21 cellular contexts compared by ENCODE assay signal in genomic region chr11:61499816-61500491, GRCh38. TPM values are rescaled to one million over a fixed set of nuclear protein-coding genes. Genes with fewer than 3 reads are reported as not detected.
"Had no signal": no experiment of that assay in that cellular context is flagged by ENCODE, and none has a peak within 500 bp of the region (broad histone marks: within the 10 kb centered on the region; RNA-seq: fewer than 3 reads in every experiment).

No MANE protein-coding gene starts in this region.

- H3K4me1 Mint-ChIP-seq: activated B cell treated with CpG ODN at 0.5 μM for 24 hours, mesothelial cell of epicardium, T-helper 17 cell had no signal

- H3K27ac Mint-ChIP-seq: activated B cell treated with CpG ODN at 0.5 μM for 24 hours; activated CD8-positive, alpha-beta T cell treated with anti-CD3 and anti-CD28 coated beads for 36 hours; activated naive CD4-positive, alpha-beta T cell treated with anti-CD3 and anti-CD28 coated beads for 36 hours; mesothelial cell of epicardium; natural killer cell treated with Interleukin-12 subunit alpha and Interleukin-12 subunit beta and Interleukin-15 and Interleukin-18, amount 100 ng/mL, for 72 hours; T-helper 17 cell had no signal

- DNase-seq: activated B cell treated with CpG ODN at 0.5 μM for 24 hours; activated CD4-positive, alpha-beta T cell treated with anti-CD3 and anti-CD28 coated beads for 48 hours; activated CD8-positive, alpha-beta T cell treated with anti-CD3 and anti-CD28 coated beads for 36 hours; activated naive CD4-positive, alpha-beta T cell treated with anti-CD3 and anti-CD28 coated beads for 36 hours; activated T-cell treated with anti-CD3 and anti-CD28 coated beads, Interleukin-2, amount 50 U/mL, for 4 hours; body of pancreas; caudate nucleus; colonic mucosa; foreskin melanocyte; heart left ventricle; left lung; occipital lobe; retina; stimulated activated naive CD4-positive, alpha-beta T cell treated with Interleukin-2 at 50 U/mL for 16 hours; T-helper 17 cell; thyroid gland had no signal

- H3K4me3 ChIP-seq: body of pancreas, colonic mucosa, heart left ventricle, left lung, thyroid gland had no signal

- ATAC-seq: activated CD8-positive, alpha-beta T cell treated with anti-CD3 and anti-CD28 coated beads for 36 hours; activated T-cell treated with anti-CD3 and anti-CD28 coated beads, Interleukin-2, amount 50 U/mL, for 4 hours; body of pancreas; heart left ventricle; left lung; natural killer cell treated with Interleukin-12 subunit alpha and Interleukin-12 subunit beta and Interleukin-15 and Interleukin-18, amount 100 ng/mL, for 72 hours; T-helper 17 cell had no signal

- H3K27ac ChIP-seq: body of pancreas, colonic mucosa, heart left ventricle, left lung, thyroid gland had no signal

- H3K9me3 Mint-ChIP-seq: activated B cell treated with CpG ODN at 0.5 μM for 24 hours; activated CD8-positive, alpha-beta T cell treated with anti-CD3 and anti-CD28 coated beads for 36 hours; activated naive CD4-positive, alpha-beta T cell treated with anti-CD3 and anti-CD28 coated beads for 36 hours; activated T-cell treated with anti-CD3 and anti-CD28 coated beads, Interleukin-2, amount 50 U/mL, for 4 hours; mesothelial cell of epicardium; natural killer cell treated with Interleukin-12 subunit alpha and Interleukin-12 subunit beta and Interleukin-15 and Interleukin-18, amount 100 ng/mL, for 72 hours had no signal

- H3K36me3 Mint-ChIP-seq: mesothelial cell of epicardium; natural killer cell treated with Interleukin-12 subunit alpha and Interleukin-12 subunit beta and Interleukin-15 and Interleukin-18, amount 100 ng/mL, for 72 hours had no signal

- H3K9me3 ChIP-seq: body of pancreas, colonic mucosa, heart left ventricle, left lung, thyroid gland had no signal

- H3K36me3 ChIP-seq: colonic mucosa, heart left ventricle, left lung, thyroid gland had no signal

- H3K4me3 Mint-ChIP-seq: activated B cell treated with CpG ODN at 0.5 μM for 24 hours; activated CD8-positive, alpha-beta T cell treated with anti-CD3 and anti-CD28 coated beads for 36 hours; activated naive CD4-positive, alpha-beta T cell treated with anti-CD3 and anti-CD28 coated beads for 36 hours; activated T-cell treated with anti-CD3 and anti-CD28 coated beads, Interleukin-2, amount 50 U/mL, for 4 hours; mesothelial cell of epicardium; natural killer cell treated with Interleukin-12 subunit alpha and Interleukin-12 subunit beta and Interleukin-15 and Interleukin-18, amount 100 ng/mL, for 72 hours; T-helper 17 cell had no signal

- H3K4me1 ChIP-seq: body of pancreas, colonic mucosa, left lung, thyroid gland had no signal

- H3K27me3 ChIP-seq: body of pancreas, colonic mucosa, thyroid gland had no signal

RNA-seq across cellular contexts. Expression of gene LRRC10B, which starts 8.6 kb away (rescaled TPM):
- total RNA-seq: activated B cell treated with CpG ODN at 0.5 μM for 24 hours; activated CD8-positive, alpha-beta T cell treated with anti-CD3 and anti-CD28 coated beads for 36 hours; activated naive CD4-positive, alpha-beta T cell treated with anti-CD3 and anti-CD28 coated beads for 36 hours; activated T-cell treated with anti-CD3 and anti-CD28 coated beads, Interleukin-2, amount 50 U/mL, for 4 hours; epithelial cell of proximal tubule; lung microvascular endothelial cell; natural killer cell treated with Interleukin-12 subunit alpha and Interleukin-12 subunit beta and Interleukin-15 and Interleukin-18, amount 100 ng/mL, for 72 hours; T-helper 17 cell; urinary bladder had no signal
